Comparison of ENCODE assay signal across 8 cellular contexts in genomic region chr18:63994783-63995399, GRCh38. TPM values are rescaled to one million over a fixed set of nuclear protein-coding genes. Genes with fewer than 3 reads are reported as not detected.
DNase-seq lines count a peak whose midpoint lies in the region; ATAC-seq, FAIRE-seq and TF ChIP-seq lines count a peak whose summit lies in the region.

No MANE protein-coding gene starts in this region.

- no peak overlapping the region for H3K27ac ChIP-seq in HL-60 (replicated peaks)
- H3K27ac ChIP-seq in RWPE2 (ENCODE audit: poor library complexity, severe bottlenecking), result no peak overlapping the region
- no peak overlapping the region for H3K27ac ChIP-seq in keratinocyte (ENCODE audit: control insufficient read depth, insufficient read depth, low read length)

- H2AFZ ChIP-seq in keratinocyte (ENCODE audit: control insufficient read depth, low read length), result no peak overlapping the region

- no peaks in the 10 kb centered on the region for H4K20me1 ChIP-seq in keratinocyte (ENCODE audit: control insufficient read depth, extremely low read depth, insufficient read depth, low read length)

- TF ChIP-seq CTCF in HL-60 (IDR thresholded peaks at IDR 0.05; ENCODE audit: insufficient read depth, low read length) (peak; percentile 99), RWPE2 (IDR thresholded peaks at IDR 0.05; ENCODE audit: poor library complexity, severe bottlenecking) (peak; percentile 73), bronchial epithelial cell (IDR thresholded peaks at IDR 0.05; ENCODE audit: insufficient read depth, low read length, severe bottlenecking) (peak; percentile 87), keratinocyte (optimal IDR thresholded peaks at IDR 0.05 in 1 of 3, IDR thresholded peaks at IDR 0.05 in 1 of 3, conservative IDR thresholded peaks at IDR 0.05 in 1 of 3; ENCODE audit: extremely low read depth in 1 of 3, insufficient read depth in 2 of 3, low read length in 3 of 3) (peak; percentile 82 to 95 (median 85))

- H3K27me3 ChIP-seq in HL-60 (ENCODE audit: insufficient read depth, poor library complexity, severe bottlenecking), result no peaks in the 10 kb centered on the region
- H3K27me3 ChIP-seq in RWPE2 (ENCODE audit: insufficient read depth, poor library complexity, severe bottlenecking), result no peaks in the 10 kb centered on the region
- no peaks in the 10 kb centered on the region for H3K27me3 ChIP-seq in bronchial epithelial cell (ENCODE audit: control insufficient read depth, insufficient read depth, low read length)
- H3K27me3 ChIP-seq in keratinocyte (ENCODE audit: control insufficient read depth, extremely low read depth, insufficient read depth, low read length), result no peaks in the 10 kb centered on the region

- H3K36me3 ChIP-seq in RWPE2 (ENCODE audit: low read depth), result no peaks in the 10 kb centered on the region
- H3K36me3 ChIP-seq in bronchial epithelial cell (ENCODE audit: control insufficient read depth, insufficient read depth, low read length), result no peaks in the 10 kb centered on the region
- H3K36me3 ChIP-seq in keratinocyte (ENCODE audit: control insufficient read depth in 2 of 2, extremely low read depth in 1 of 2, insufficient read depth in 2 of 2, low read length in 2 of 2), result no peaks in the 10 kb centered on the region

- H3K4me3 ChIP-seq in HL-60 (replicated peaks; ENCODE audit: insufficient read depth, low read length) (no peak overlapping the region), RWPE2 (ENCODE audit: severe bottlenecking) (no peak overlapping the region), bronchial epithelial cell (ENCODE audit: low read depth, low read length) (no peak overlapping the region), keratinocyte (ENCODE audit: control insufficient read depth in 2 of 3, extremely low read depth in 1 of 3, insufficient read depth in 2 of 3, low read depth in 1 of 3, low read length in 3 of 3) (no peak overlapping the region)

- H3K9me3 ChIP-seq in RWPE2 (ENCODE audit: severe bottlenecking) (peaks cover 2% of the 10 kb centered on the region), keratinocyte (ENCODE audit: control insufficient read depth, low read depth, low read length) (peaks cover 4% of the 10 kb centered on the region)

- H3K9me1 ChIP-seq in keratinocyte (ENCODE audit: control insufficient read depth, extremely low read depth, insufficient read depth, low read length), result no peaks in the 10 kb centered on the region

- peak; percentile 29 for DNase-seq in activated T-cell treated with anti-CD3 and anti-CD28 coated beads for 1 hour (ENCODE audit: low read depth)
- no peak for DNase-seq in activated T-cell treated with anti-CD3 and anti-CD28 coated beads, Interleukin-2, amount 50 U/mL, for 1 hour
- DNase-seq in HL-60 (ENCODE audit: low read depth in 1 of 2, low spot score in 1 of 2), result peak in 1 of 2 experiments; percentile 75
- DNase-seq in RWPE2 (ENCODE audit: low spot score), result no peak
- peak; percentile 59 for DNase-seq in bronchial epithelial cell (ENCODE audit: low read depth)
- no peak for DNase-seq in keratinocyte (ENCODE audit: low read depth, low spot score)
- DNase-seq in stimulated activated CD4-positive, alpha-beta T cell treated with anti-CD3 and anti-CD28 coated beads, Interleukin-4, amount 100 ng/mL, for 1 hour, result peak; percentile 28
- no peak for DNase-seq in NCI-H2081 (lab: John Stamatoyannopoulos, UW)

- dilution Hi-C loops in keratinocyte (cut with MboI; ENCODE audit: extremely low pct_ligation_motif_present, low sequenced_read_pairs), result no loop called here

- no peak overlapping the region for H3K4me2 ChIP-seq in keratinocyte (ENCODE audit: control insufficient read depth, extremely low read depth, insufficient read depth, low read depth, low read length)

- H3K79me2 ChIP-seq in keratinocyte (ENCODE audit: control insufficient read depth, insufficient read depth, low read length), result no peaks in the 10 kb centered on the region

- no peak for ATAC-seq in RWPE2 (ENCODE audit: low read depth)

- FAIRE-seq in bronchial epithelial cell (lab: Jason Lieb, UNC), result no peak
- peak; percentile 58 for FAIRE-seq in keratinocyte (lab: Jason Lieb, UNC)

- no peak overlapping the region for H3K9ac ChIP-seq in keratinocyte (ENCODE audit: control insufficient read depth, extremely low read depth, insufficient read depth, low read length)

- H3K4me1 ChIP-seq in RWPE2 (ENCODE audit: insufficient read depth, poor library complexity, severe bottlenecking), result peaks cover 4% of the 10 kb centered on the region
- peaks cover 21% of the 10 kb centered on the region for H3K4me1 ChIP-seq in keratinocyte (ENCODE audit: control insufficient read depth, extremely low read depth, insufficient read depth, low read length)

RNA-seq across cellular contexts. Expression of gene SERPINB8, which starts 25.0 kb away (rescaled TPM):
- 27.9 and 64.8 TPM in 2 replicates for total RNA-seq in bronchial epithelial cell
- polyA plus RNA-seq in keratinocyte, result 35.3 to 48.9 TPM (median 38.6 TPM) in 3 replicates
- 40.7 TPM for polyA plus RNA-seq in keratinocyte (2011; ENCODE audit: low read depth)
- polyA plus RNA-seq in keratinocyte (2011; cell fraction: cytosol; rRNA removed), result 28.2 and 44.6 TPM in 2 replicates
- polyA plus RNA-seq in keratinocyte (2011; cell fraction: nucleus; rRNA removed), result 42.2 and 53.5 TPM in 2 replicates
- polyA plus RNA-seq in keratinocyte (2012; ENCODE audit: low replicate concordance), result 42.9 and 55.5 TPM in 2 replicates
- polyA minus RNA-seq in keratinocyte, result 15.4 to 26.5 TPM (median 21.3 TPM) in 3 replicates
- 17.1 TPM for polyA minus RNA-seq in keratinocyte (2011; cell fraction: cytosol; rRNA and poly(A)+ RNA removed)
- polyA minus RNA-seq in keratinocyte (2011; cell fraction: nucleus; rRNA and poly(A)+ RNA removed), result 13.1 and 25.6 TPM in 2 replicates

RNA-seq across cellular contexts. Expression of gene HMSD, which starts 45.8 kb away (rescaled TPM):
- 0.13 and 0.26 TPM in 2 replicates for total RNA-seq in bronchial epithelial cell
- polyA plus RNA-seq in keratinocyte, result 0.64 to 1.2 TPM (median 0.94 TPM) in 3 replicates
- not detected for polyA plus RNA-seq in keratinocyte (2011; ENCODE audit: low read depth)
- polyA plus RNA-seq in keratinocyte (2011; cell fraction: cytosol; rRNA removed), result 0.19 and 0.36 TPM in 2 replicates
- 0.28 and 0.39 TPM in 2 replicates for polyA plus RNA-seq in keratinocyte (2011; cell fraction: nucleus; rRNA removed)
- 0.89 TPM in 1 of 2 replicates, not detected in the other for polyA plus RNA-seq in keratinocyte (2012; ENCODE audit: low replicate concordance)
- polyA minus RNA-seq in keratinocyte, result 0.07 to 3.5 TPM (median 0.66 TPM) in 3 replicates
- polyA minus RNA-seq in keratinocyte (2011; cell fraction: cytosol; rRNA and poly(A)+ RNA removed), result not detected
- 1.9 TPM in 1 of 2 replicates, not detected in the other for polyA minus RNA-seq in keratinocyte (2011; cell fraction: nucleus; rRNA and poly(A)+ RNA removed)

Comparison
In these comparisons a context has a peak if more than half of its experiments do, and no peak if none do; other contexts are left out.
1. DNase-seq: peak in activated T-cell treated with anti-CD3 and anti-CD28 coated beads for 1 hour (single experiment), bronchial epithelial cell (single experiment) and stimulated activated CD4-positive, alpha-beta T cell treated with anti-CD3 and anti-CD28 coated beads, Interleukin-4, amount 100 ng/mL, for 1 hour (single experiment); none in activated T-cell treated with anti-CD3 and anti-CD28 coated beads, Interleukin-2, amount 50 U/mL, for 1 hour (single experiment), RWPE2 (single experiment), keratinocyte (single experiment) and NCI-H2081 (0 of 2).
2. Peak in every context shown above with its lines, with median percentiles within 50 percentile points of each other: CTCF ChIP-seq.